ENCODE assay signal across 9 cellular contexts in the genomic region with DNA sequence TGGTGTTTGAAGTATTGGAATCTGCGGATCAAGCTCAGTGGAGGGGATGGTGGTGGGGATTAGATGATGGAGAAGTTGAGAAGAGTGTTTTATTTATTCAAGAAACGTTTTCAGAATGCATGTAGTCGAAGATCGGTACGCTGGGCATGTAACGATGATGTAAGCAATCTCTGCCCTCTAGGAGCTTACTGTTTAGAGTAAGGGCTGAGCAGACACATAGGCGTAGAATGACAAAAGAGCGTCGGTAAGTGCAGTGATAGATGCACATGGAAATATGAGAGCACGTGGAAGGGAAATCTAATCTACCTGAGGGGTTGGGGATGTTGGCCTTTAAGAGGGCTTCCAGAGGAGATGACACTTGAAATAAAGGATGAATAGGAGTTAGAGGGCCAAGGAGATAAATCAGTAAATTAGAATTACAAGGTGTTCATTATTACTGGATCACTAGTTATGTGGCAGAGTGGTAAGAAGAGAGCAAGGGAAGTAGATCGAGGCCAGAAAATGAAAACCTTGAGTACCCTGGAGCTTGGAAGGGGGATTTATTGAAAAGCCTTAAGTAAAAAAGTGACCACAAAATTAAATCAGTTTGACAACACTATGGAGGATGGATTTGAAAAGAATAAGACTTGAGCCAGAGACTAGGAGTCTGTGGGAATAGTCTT.
DNase-seq lines count a peak whose midpoint lies in the region; ATAC-seq and FAIRE-seq lines count a peak whose summit lies in the region.
"Had no signal": no experiment of that assay in that cellular context is flagged by ENCODE, and none has a peak within 500 bp of the region (broad histone marks: within the 10 kb centered on the region; RNA-seq: fewer than 3 reads in every experiment).

No MANE protein-coding gene starts in this region.

- H3K4me3 ChIP-seq in duodenal mucosa (ENCODE audit: low read depth in 1 of 2, low read length in 2 of 2) (peak overlapping the region; percentile 76 to 93), mucosa of rectum (ENCODE audit: low read length in 2 of 2) (peak overlapping the region; percentile 79 to 96)

- H3K9ac ChIP-seq in duodenal mucosa (ENCODE audit: low read depth in 1 of 2, low read length in 2 of 2) (peak overlapping the region; percentile 88 to 90), mucosa of rectum (ENCODE audit: low read depth in 1 of 2, low read length in 2 of 2) (peak overlapping the region; percentile 76 to 94)

- no peak for FAIRE-seq in HTR-8/SVneo (lab: Jason Lieb, UNC)
- FAIRE-seq: frontal cortex had no signal

- H3K36me3 ChIP-seq in duodenal mucosa (ENCODE audit: control insufficient read depth in 1 of 2, insufficient read depth in 2 of 2, low read length in 2 of 2) (no peaks in the 10 kb centered on the region), mucosa of rectum (ENCODE audit: control insufficient read depth in 2 of 2, insufficient read depth in 2 of 2, low read length in 2 of 2) (peaks cover 0 to under 1% of the 10 kb centered on the region in 2 donors)

- DNase-seq in activated CD8-positive, alpha-beta memory T cell treated with anti-CD3 and anti-CD28 coated beads, Interleukin-2, amount 50 U/mL, for 4 hours, result peak; percentile 13
- no peak for DNase-seq in activated CD8-positive, alpha-beta memory T cell treated with anti-CD3 and anti-CD28 coated beads, Interleukin-2, amount 50 U/mL, for 48 hours
- DNase-seq in NCI-H748 (lab: John Stamatoyannopoulos, UW; ENCODE audit: unreplicated experiment) (peak; percentile 66), NCI-H128 (lab: John Stamatoyannopoulos, UW; ENCODE audit: unreplicated experiment) (no peak), HTR-8/SVneo (ENCODE audit: insufficient read length, low spot score) (no peak)

- H3K9me3 ChIP-seq in duodenal mucosa (ENCODE audit: control insufficient read depth in 1 of 2, low read length in 2 of 2) (no peaks in the 10 kb centered on the region), mucosa of rectum (ENCODE audit: control insufficient read depth in 2 of 2, low read length in 2 of 2) (no peaks in the 10 kb centered on the region)

- peak overlapping the region; percentile 49 for H3K27ac ChIP-seq in duodenal mucosa (ENCODE audit: low read depth, low read length)
- peak overlapping the region; percentile 64 to 76 for H3K27ac ChIP-seq in mucosa of rectum (ENCODE audit: low read depth in 2 of 2, low read length in 2 of 2)

- peak; percentile 25 for ATAC-seq in HG02884 (IDR thresholded peaks at IDR 0.05; ENCODE audit: unreplicated experiment)

- H3K4me1 ChIP-seq in duodenal mucosa (ENCODE audit: control insufficient read depth in 1 of 2, insufficient read depth in 2 of 2, low read length in 2 of 2) (peaks cover 25 to 58% of the 10 kb centered on the region in 2 donors), mucosa of rectum (ENCODE audit: control insufficient read depth in 2 of 2, insufficient read depth in 2 of 2, low read length in 2 of 2) (peaks cover 0 to 3% of the 10 kb centered on the region in 2 donors)

- H3K27me3 ChIP-seq in duodenal mucosa (ENCODE audit: control insufficient read depth in 1 of 2, insufficient read depth in 2 of 2, low read length in 2 of 2), result no peaks in the 10 kb centered on the region
- no peaks in the 10 kb centered on the region for H3K27me3 ChIP-seq in mucosa of rectum (ENCODE audit: control insufficient read depth in 2 of 2, insufficient read depth in 2 of 2, low read length in 2 of 2)

Comparison
In these comparisons a context has a peak if more than half of its experiments do, and no peak if none do; other contexts are left out.
1. DNase-seq: peak in activated CD8-positive, alpha-beta memory T cell treated with anti-CD3 and anti-CD28 coated beads, Interleukin-2, amount 50 U/mL, for 4 hours (single experiment) and NCI-H748 (single experiment); none in activated CD8-positive, alpha-beta memory T cell treated with anti-CD3 and anti-CD28 coated beads, Interleukin-2, amount 50 U/mL, for 48 hours (single experiment), NCI-H128 (single experiment) and HTR-8/SVneo (single experiment).